ENCODE assay signal across 8 cellular contexts in the genomic region with DNA sequence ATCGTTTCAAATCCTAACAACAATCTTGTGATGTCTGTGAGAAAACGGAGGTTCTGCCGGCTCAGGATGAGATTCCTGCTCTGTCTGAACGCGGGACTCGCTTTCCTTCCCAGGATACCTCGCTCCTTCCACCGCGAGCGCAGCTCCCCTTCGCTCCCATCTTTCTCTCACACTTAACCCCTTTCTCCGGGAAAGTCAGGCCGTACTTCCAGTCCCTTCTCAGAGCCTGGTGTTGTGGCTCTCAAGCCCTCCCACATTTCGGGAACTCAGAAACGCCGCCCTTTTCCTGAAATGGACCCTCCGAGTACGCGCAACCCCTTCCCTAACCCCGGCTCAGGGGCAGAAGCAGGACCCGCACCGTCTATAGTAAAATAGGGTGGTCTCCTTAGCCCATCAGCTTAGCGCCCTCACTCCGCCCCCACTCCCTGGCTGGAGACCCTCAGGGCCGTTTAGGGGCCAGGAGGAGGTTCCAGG. TPM values are rescaled to one million over a fixed set of nuclear protein-coding genes. Genes with fewer than 3 reads are reported as not detected.
DNase-seq lines count a peak whose midpoint lies in the region; ATAC-seq and TF ChIP-seq lines count a peak whose summit lies in the region.

No MANE protein-coding gene starts in this region.

- peak; percentile 3 for ATAC-seq in HG02943 (IDR thresholded peaks at IDR 0.05; ENCODE audit: low read depth, unreplicated experiment)
- ATAC-seq in RWPE2 (ENCODE audit: low read depth): peak; percentile 0; the same call in 2 of the 3 replicates
- peak; percentile 1 for ATAC-seq in effector memory CD8-positive, alpha-beta T cell (replicated peaks)

- no peak for TF ChIP-seq POLR2A in uterus (IDR thresholded peaks at IDR 0.05)

- H3K27ac ChIP-seq in RWPE2 (ENCODE audit: poor library complexity, severe bottlenecking) (peak overlapping the region; percentile 98), uterus (peak overlapping the region; percentile 99)

- peaks cover 30% of the 10 kb centered on the region for H3K36me3 Mint-ChIP-seq in effector memory CD8-positive, alpha-beta T cell (ENCODE audit: insufficient read depth)

- peak overlapping the region; percentile 94 to 99 for H3K4me3 Mint-ChIP-seq in effector memory CD8-positive, alpha-beta T cell

- no peaks in the 10 kb centered on the region for H3K9me3 ChIP-seq in RWPE2 (ENCODE audit: severe bottlenecking)
- H3K9me3 ChIP-seq in uterus: no peaks in the 10 kb centered on the region

- intact Hi-C loops in uterus (cut with DNase I; ENCODE audit: low total_unique reads): no loop called here

- peaks cover 0 to 9% of the 10 kb centered on the region in 2 donors for H3K9me3 Mint-ChIP-seq in effector memory CD8-positive, alpha-beta T cell

- peak overlapping the region; percentile 100 for H3K27ac Mint-ChIP-seq in effector memory CD8-positive, alpha-beta T cell

- H3K36me3 ChIP-seq in RWPE2 (ENCODE audit: low read depth) (peaks cover 31% of the 10 kb centered on the region), uterus (no peaks in the 10 kb centered on the region)

- H3K4me3 ChIP-seq in RWPE2 (ENCODE audit: severe bottlenecking) (peak overlapping the region; percentile 77), uterus (peak overlapping the region; percentile 80 to 83)

- no peaks in the 10 kb centered on the region for H3K27me3 Mint-ChIP-seq in effector memory CD8-positive, alpha-beta T cell

- peak; percentile 70 for DNase-seq in NCI-H446 (lab: John Stamatoyannopoulos, UW)
- no peak for DNase-seq in NCI-H446 treated with DMSO at 0.1 percent for 48 hours (lab: John Stamatoyannopoulos, UW)
- no peak for DNase-seq in RWPE2 (ENCODE audit: low spot score)
- no peak for DNase-seq in effector memory CD8-positive, alpha-beta T cell
- DNase-seq in midbrain (lab: John Stamatoyannopoulos, UW): peak; percentile 87
- DNase-seq in uterus: no peak
- no peak for DNase-seq in activated gamma-delta T cell (lab: John Stamatoyannopoulos, UW)

- TF ChIP-seq CTCF in RWPE2 (IDR thresholded peaks at IDR 0.05; ENCODE audit: poor library complexity, severe bottlenecking): no peak
- TF ChIP-seq CTCF in uterus (IDR thresholded peaks at IDR 0.05): no peak

- H3K4me1 ChIP-seq in RWPE2 (ENCODE audit: insufficient read depth, poor library complexity, severe bottlenecking): peaks cover 45% of the 10 kb centered on the region
- H3K4me1 ChIP-seq in uterus: peaks cover 2 to 13% of the 10 kb centered on the region in 2 donors

- peaks cover 35 to 49% of the 10 kb centered on the region in 2 donors for H3K4me1 Mint-ChIP-seq in effector memory CD8-positive, alpha-beta T cell (ENCODE audit: low read depth in 2 of 2)

- H3K27me3 ChIP-seq in RWPE2 (ENCODE audit: insufficient read depth, poor library complexity, severe bottlenecking): no peaks in the 10 kb centered on the region
- H3K27me3 ChIP-seq in uterus: no peaks in the 10 kb centered on the region

RNA-seq across cellular contexts. Expression of a gene that starts 0.4 kb away (rescaled TPM):
- 100 to 1,000 TPM in 2 of 4 donors, 10 to 100 TPM in 2; 39.4 to 130 (median 77.4) TPM for total RNA-seq in uterus

RNA-seq across cellular contexts. Expression of a gene that starts 47.6 kb away (rescaled TPM):
- total RNA-seq in uterus: 10 to 100 TPM in 2 of 4 donors, 1 to 10 TPM in 2; 1.8 to 34.0 (median 13.1) TPM

Comparison
In these comparisons a context has a peak if more than half of its experiments do, and no peak if none do; other contexts are left out.
1. DNase-seq: peak in NCI-H446 (2 of 2) and midbrain (single experiment); none in NCI-H446 treated with DMSO at 0.1 percent for 48 hours (single experiment), RWPE2 (single experiment), effector memory CD8-positive, alpha-beta T cell (0 of 3), uterus (0 of 2) and activated gamma-delta T cell (single experiment).
2. Peak in every context shown above with its lines, with median percentiles within 50 percentile points of each other: ATAC-seq.